In the genomic region with DNA sequence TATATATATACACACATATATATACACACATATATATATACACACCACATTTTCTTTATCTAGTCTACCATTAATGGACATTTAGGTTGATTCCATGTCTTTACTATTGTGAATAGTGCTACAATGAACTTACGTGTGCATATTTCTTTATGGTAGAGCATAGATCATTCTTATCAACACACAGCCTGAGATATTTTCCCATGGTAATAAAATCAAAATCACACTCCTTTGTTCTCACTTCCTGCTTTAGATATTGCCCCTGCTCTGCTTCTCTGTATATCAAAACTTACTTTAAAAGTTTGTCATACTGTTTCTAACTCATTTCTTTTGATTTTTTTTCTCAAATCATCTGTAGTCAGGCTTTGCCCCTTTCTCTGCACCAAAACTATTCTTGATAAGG, we compare ENCODE assay signal across 28 cellular contexts.
"Had no signal": no experiment of that assay in that cellular context is flagged by ENCODE, and none has a peak within 500 bp of the region (broad histone marks: within the 10 kb centered on the region; RNA-seq: fewer than 3 reads in every experiment).

No MANE protein-coding gene starts in this region.

- H3K4me3 ChIP-seq: colonic mucosa, coronary artery, dorsolateral prefrontal cortex, esophagus muscularis mucosa, esophagus squamous epithelium, gastrocnemius medialis, gastroesophageal sphincter, heart left ventricle, heart right ventricle had no signal

- H3K4me1 ChIP-seq: colonic mucosa, esophagus muscularis mucosa, esophagus squamous epithelium, foreskin keratinocyte, gastrocnemius medialis, gastroesophageal sphincter, heart left ventricle, heart right ventricle had no signal

- H3K27ac ChIP-seq: colonic mucosa, coronary artery, dorsolateral prefrontal cortex, epithelial cell of prostate, esophagus muscularis mucosa, esophagus squamous epithelium, foreskin keratinocyte, gastrocnemius medialis, gastroesophageal sphincter, heart left ventricle, heart right ventricle had no signal

- H3K9me3 ChIP-seq: colonic mucosa, esophagus muscularis mucosa, gastrocnemius medialis, gastroesophageal sphincter, heart left ventricle, heart right ventricle had no signal

- H3K36me3 ChIP-seq: colonic mucosa, esophagus muscularis mucosa, esophagus squamous epithelium, gastrocnemius medialis, gastroesophageal sphincter, heart left ventricle, heart right ventricle had no signal

- H3K27me3 ChIP-seq: colonic mucosa, dorsolateral prefrontal cortex, esophagus muscularis mucosa, esophagus squamous epithelium, foreskin keratinocyte, gastrocnemius medialis, gastroesophageal sphincter, heart left ventricle, heart right ventricle had no signal

- DNase-seq: colonic mucosa; cortex of kidney; dermis blood vessel endothelial cell; dorsolateral prefrontal cortex; effector CD4-positive, alpha-beta T cell; effector CD8-positive, alpha-beta T cell; effector memory CD4-positive, alpha-beta T cell; effector memory CD8-positive, alpha-beta T cell; endodermal cell; erythroblast; esophagus squamous epithelium; foreskin fibroblast; foreskin keratinocyte; foreskin melanocyte; gastrocnemius medialis; glutamatergic neuron; head of caudate nucleus; heart left ventricle; heart right ventricle had no signal

- FAIRE-seq: colon, endometrium, endothelial cell of umbilical vein, frontal cortex had no signal

- ATAC-seq: effector memory CD8-positive, alpha-beta T cell; esophagus mucosa; foreskin keratinocyte; gastrocnemius medialis; gastroesophageal sphincter; heart left ventricle; heart right ventricle had no signal
